In genomic region chr12:50111693-50112455, GRCh38 we compare ENCODE assay signal across 8 cellular contexts. TPM values are rescaled to one million over a fixed set of nuclear protein-coding genes. Genes with fewer than 3 reads are reported as not detected.
DNase-seq lines count a peak whose midpoint lies in the region; ATAC-seq and TF ChIP-seq lines count a peak whose summit lies in the region.

Gene COX14, plus strand, starts transcription at chr12:50112236. Its CDS starts 7,808 bp downstream, at chr12:50120044.

- H3K36me3 ChIP-seq in GM23338 (ENCODE audit: insufficient read depth) = no peaks in the 10 kb centered on the region

- peak within 1 kb of the TSS; percentile 84 for H3K27ac ChIP-seq in GM23338 (ENCODE audit: low read depth)
- peak within 1 kb of the TSS; percentile 92 for H3K27ac ChIP-seq in RWPE1

- peak; percentile 82 for ATAC-seq in GM23338
- ATAC-seq in natural killer cell = peak; percentile 83 to 93 (median 85)
- ATAC-seq in stimulated activated naive CD8-positive, alpha-beta T cell treated with anti-CD3 and anti-CD28 coated beads, Interleukin-15, Interleukin-2, amounts not matched to agents 100 U/mL and 50 U/mL, for 24 hours = peak; percentile 90

- peaks cover 29% of the 10 kb centered on the region for H3K79me2 ChIP-seq in GM23338 (replicated peaks; ENCODE audit: insufficient read depth)

- peak within 1 kb of the TSS; percentile 73 for H3K4me2 ChIP-seq in GM23338

- peaks cover 12% of the 10 kb centered on the region; the same call in 1 of the 2 replicates for H3K4me1 ChIP-seq in GM23338 (ENCODE audit: insufficient read depth)

- CTCF ChIA-PET in RWPE1 (lab: Yijun Ruan, JAX) = interaction anchor here (0.6 to 3.0 kb wide), 18 partner anchors 11 to 396 kb away, joined by 3 to 27 read pairs (median 5); partner anchors contain the start of gene SMARCD1

- H3K27ac Mint-ChIP-seq in GM23338 = peak within 1 kb of the TSS; percentile 97
- peak within 1 kb of the TSS; percentile 98 for H3K27ac Mint-ChIP-seq in activated T-helper 2 cell treated with anti-CD3 and anti-CD28 coated beads, Interferon-gamma antibody, Interleukin-2, Interleukin-4, amounts not matched to agents 10 μg/mL and 5 μg/mL and 100 μg/mL, durations not matched to agents 14 hours and 24 hours and 36 hours
- peak within 1 kb of the TSS; percentile 89 to 96 for H3K27ac Mint-ChIP-seq in natural killer cell

- H2AFZ ChIP-seq in GM23338 = peak within 1 kb of the TSS; percentile 94

- H3K9me3 Mint-ChIP-seq in GM23338 (peaks cover 2% of the 10 kb centered on the region; the same call in 1 of the 3 replicates), natural killer cell (no peaks in the 10 kb centered on the region)
- H3K9me3 Mint-ChIP-seq in activated T-helper 2 cell treated with anti-CD3 and anti-CD28 coated beads, Interferon-gamma antibody, Interleukin-2, Interleukin-4, amounts not matched to agents 10 μg/mL and 5 μg/mL and 100 μg/mL, durations not matched to agents 14 hours and 24 hours and 36 hours = no peaks in the 10 kb centered on the region

- H3K4me3 Mint-ChIP-seq in GM23338 (peak within 1 kb of the TSS; percentile 97), natural killer cell (peak within 1 kb of the TSS; percentile 99)
- H3K4me3 Mint-ChIP-seq in activated T-helper 2 cell treated with anti-CD3 and anti-CD28 coated beads, Interferon-gamma antibody, Interleukin-2, Interleukin-4, amounts not matched to agents 10 μg/mL and 5 μg/mL and 100 μg/mL, durations not matched to agents 14 hours and 24 hours and 36 hours (ENCODE audit: low read depth) = peak within 1 kb of the TSS; percentile 99

- DNase-seq in EH (ENCODE audit: low read depth) (peak; percentile 100), GM23338 (ENCODE audit: low spot score) (peak; percentile 100), RWPE1 (ENCODE audit: low spot score) (peak; percentile 99), fibroblast of mammary gland (ENCODE audit: low read depth) (peak; percentile 99), natural killer cell (peak; percentile 100)
- DNase-seq in activated T-helper 2 cell treated with anti-CD3 and anti-CD28 coated beads, Interferon-gamma antibody, Interleukin-2, Interleukin-4, amounts not matched to agents 10 μg/mL and 5 μg/mL and 100 μg/mL, durations not matched to agents 14 hours and 24 hours and 36 hours (ENCODE audit: low spot score) = peak; percentile 99
- DNase-seq in stimulated activated naive CD8-positive, alpha-beta T cell treated with anti-CD3 and anti-CD28 coated beads, Interleukin-15, Interleukin-2, amounts not matched to agents 100 U/mL and 50 U/mL, for 24 hours = peak; percentile 99

- no peaks in the 10 kb centered on the region for H3K9me2 ChIP-seq in GM23338 (ENCODE audit: insufficient read depth)

- H3K27me3 ChIP-seq in GM23338 (ENCODE audit: insufficient read depth) = no peaks in the 10 kb centered on the region

- POLR2A ChIA-PET in RWPE1 (lab: Yijun Ruan, JAX; ENCODE audit: low non-redundant PET) = interaction anchor here (0.6 to 1.1 kb wide), 7 partner anchors 8 to 283 kb away, joined by 3 to 12 read pairs (median 4); partner anchors contain the start of gene SMARCD1

- TF ChIP-seq CTCF in GM23338 (conservative IDR thresholded peaks at IDR 0.05; ENCODE audit: low read depth in 2 of 2) (peak; percentile 83 to 85), LNCAP (IDR thresholded peaks at IDR 0.05) (peak; percentile 99; the same call in 1 of the 2 replicates), RWPE1 (conservative IDR thresholded peaks at IDR 0.05; ENCODE audit: low read depth) (peak; percentile 98), fibroblast of mammary gland (conservative IDR thresholded peaks at IDR 0.05; ENCODE audit: control insufficient read depth, insufficient read depth, low read depth, low read length) (peak; percentile 63), natural killer cell (IDR thresholded peaks at IDR 0.05) (peak; percentile 89)

- no peaks in the 10 kb centered on the region for H4K20me1 ChIP-seq in GM23338 (replicated peaks; ENCODE audit: insufficient read depth)

- H3K4me3 ChIP-seq in GM23338 (peak within 1 kb of the TSS; percentile 69), fibroblast of mammary gland (ENCODE audit: control insufficient read depth, low read depth, low read length) (peak within 1 kb of the TSS; percentile 98)

- H3F3A ChIP-seq in GM23338 (replicated peaks; ENCODE audit: low read depth) = peaks cover 16% of the 10 kb centered on the region

- H3K27me3 Mint-ChIP-seq in GM23338 (ENCODE audit: insufficient read depth, low read depth, poor library complexity) = peaks cover 7% of the 10 kb centered on the region
- H3K27me3 Mint-ChIP-seq in activated T-helper 2 cell treated with anti-CD3 and anti-CD28 coated beads, Interferon-gamma antibody, Interleukin-2, Interleukin-4, amounts not matched to agents 10 μg/mL and 5 μg/mL and 100 μg/mL, durations not matched to agents 14 hours and 24 hours and 36 hours (ENCODE audit: low read depth) = no peaks in the 10 kb centered on the region
- H3K27me3 Mint-ChIP-seq in natural killer cell (ENCODE audit: low read depth in 2 of 2) = no peaks in the 10 kb centered on the region

- H3K4me1 Mint-ChIP-seq in GM23338 (peaks cover 24% of the 10 kb centered on the region), natural killer cell (peaks cover 28 to 37% of the 10 kb centered on the region in 2 donors)
- H3K4me1 Mint-ChIP-seq in activated T-helper 2 cell treated with anti-CD3 and anti-CD28 coated beads, Interferon-gamma antibody, Interleukin-2, Interleukin-4, amounts not matched to agents 10 μg/mL and 5 μg/mL and 100 μg/mL, durations not matched to agents 14 hours and 24 hours and 36 hours (ENCODE audit: low read depth) = peaks cover 24% of the 10 kb centered on the region

- intact Hi-C loops in activated T-helper 2 cell treated with anti-CD3 and anti-CD28 coated beads, Interferon-gamma antibody, Interleukin-2, Interleukin-4, amounts not matched to agents 10 μg/mL and 5 μg/mL and 100 μg/mL, durations not matched to agents 14 hours and 24 hours and 36 hours (cut with micrococcal nuclease) = loop anchor here (1.0 to 2.0 kb wide), 3 partner anchors 27 to 289 kb away; partner anchors contain the start of genes CERS5, LARP4 and SMARCD1
- intact Hi-C loops in natural killer cell (cut with micrococcal nuclease) = loop anchor here (1.0 to 5.0 kb wide), 4 partner anchors 27 to 370 kb away; partner anchors contain the start of genes CERS5, RACGAP1, SMARCD1 and TMBIM6

- H3K36me3 Mint-ChIP-seq in GM23338 (ENCODE audit: low read depth) (peaks cover 3% of the 10 kb centered on the region; the same call in 2 of the 3 replicates), natural killer cell (no peaks in the 10 kb centered on the region)
- peaks cover 24% of the 10 kb centered on the region for H3K36me3 Mint-ChIP-seq in activated T-helper 2 cell treated with anti-CD3 and anti-CD28 coated beads, Interferon-gamma antibody, Interleukin-2, Interleukin-4, amounts not matched to agents 10 μg/mL and 5 μg/mL and 100 μg/mL, durations not matched to agents 14 hours and 24 hours and 36 hours (ENCODE audit: low read depth)

TF ChIP-seq in GM23338, 12 proteins besides CTCF, POLR2A, EP300 and RAD21 (continues in another document):
- TF ChIP-seq EZH2 (IDR thresholded peaks at IDR 0.05; ENCODE audit: low read depth, unreplicated experiment) (no peak), CREB1 (CRISPR knock-in tag; IDR thresholded peaks at IDR 0.05; ENCODE audit: low read depth) (peak; percentile 96), REST (IDR thresholded peaks at IDR 0.05; ENCODE audit: unreplicated experiment) (no peak), ZNF114 (CRISPR knock-in tag; IDR thresholded peaks at IDR 0.05) (no peak), STAT1 (IDR thresholded peaks at IDR 0.05; ENCODE audit: unreplicated experiment) (no peak), EZH2phosphoT487 (IDR thresholded peaks at IDR 0.05; ENCODE audit: unreplicated experiment) (no peak)

RNA-seq across cellular contexts. Expression of gene COX14, which starts in this region (rescaled TPM):
- total RNA-seq in GM23338 (2014; rRNA removed; shearing (Covaris generic)) = 27.8 and 43.7 TPM in 2 replicates
- polyA plus RNA-seq in GM23338 (2016; fragmentation: Nextera tagmentation; extraction: Ambion mirVana) = 73.0 and 73.5 TPM in 2 replicates
- 38.1 and 43.5 TPM in 2 replicates for total RNA-seq in activated T-helper 2 cell treated with anti-CD3 and anti-CD28 coated beads, Interferon-gamma antibody, Interleukin-2, Interleukin-4, amounts not matched to agents 10 μg/mL and 5 μg/mL and 100 μg/mL, durations not matched to agents 14 hours and 24 hours and 36 hours
- 10 to 100 TPM; 32.8 to 42.6 (median 36.7) TPM for total RNA-seq in natural killer cell

Comparison
In these comparisons a context has a peak if more than half of its experiments do, and no peak if none do; other contexts are left out.
1. Peak in every context shown above with its lines: DNase-seq, ATAC-seq, H3K4me3 ChIP-seq and H3K27ac ChIP-seq.